1 cellular context compared by ENCODE assay signal in the genomic region with DNA sequence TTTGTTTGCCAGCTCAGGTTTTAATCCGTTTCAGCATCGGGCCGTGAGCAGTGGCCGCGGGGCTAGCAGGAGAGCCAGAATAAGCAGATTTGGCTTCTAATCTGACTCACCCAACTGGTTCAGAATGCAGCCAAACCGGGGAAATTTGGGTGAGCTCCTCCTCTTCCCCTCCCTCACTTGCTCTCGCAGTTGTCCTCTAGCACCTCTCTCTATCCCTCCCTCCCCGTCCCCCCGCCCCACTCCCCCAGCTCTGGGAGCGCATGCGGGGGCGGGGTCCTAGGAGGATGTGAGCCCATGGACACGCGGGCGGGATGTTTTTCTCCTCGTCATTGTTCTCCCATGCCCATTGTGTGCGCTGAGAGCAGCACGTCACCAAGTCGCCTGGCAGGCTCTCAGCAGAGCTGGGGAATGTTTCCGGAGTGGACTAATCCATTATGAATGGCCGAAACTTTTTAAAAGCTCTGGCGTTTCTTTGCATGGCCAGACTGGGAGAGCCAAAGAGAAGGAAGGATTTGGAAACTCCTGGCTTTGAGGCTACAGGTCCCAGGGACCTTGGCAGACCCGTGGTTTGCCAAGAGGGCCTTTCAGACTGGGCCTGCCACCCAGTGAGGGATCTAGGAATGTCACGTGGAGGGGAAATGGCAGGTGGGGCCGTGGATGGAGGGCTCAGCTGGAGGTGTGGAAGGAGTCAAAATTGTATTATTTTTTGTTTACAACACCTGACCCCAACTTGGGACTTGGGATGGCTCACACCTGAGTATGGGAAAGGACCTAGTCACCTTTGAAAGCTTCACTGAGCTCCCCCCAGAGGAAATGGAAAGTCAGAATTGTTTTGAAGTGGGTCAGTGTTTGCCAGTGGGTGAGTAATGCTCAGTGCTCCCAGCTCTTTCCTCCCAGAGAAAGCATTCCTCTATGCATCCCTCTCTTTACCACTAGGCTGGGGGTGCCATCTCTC.
A peak's percentile ranks its signal among the peaks of the same experiment; 100 is the strongest.
TF ChIP-seq lines count a peak whose summit lies in the region.

No MANE protein-coding gene starts in this region.

TF ChIP-seq in HepG2, 621 proteins besides CTCF, POLR2A, EP300 and RAD21 (continued from another document and continues in another):
- TF ChIP-seq, protein P1, sequence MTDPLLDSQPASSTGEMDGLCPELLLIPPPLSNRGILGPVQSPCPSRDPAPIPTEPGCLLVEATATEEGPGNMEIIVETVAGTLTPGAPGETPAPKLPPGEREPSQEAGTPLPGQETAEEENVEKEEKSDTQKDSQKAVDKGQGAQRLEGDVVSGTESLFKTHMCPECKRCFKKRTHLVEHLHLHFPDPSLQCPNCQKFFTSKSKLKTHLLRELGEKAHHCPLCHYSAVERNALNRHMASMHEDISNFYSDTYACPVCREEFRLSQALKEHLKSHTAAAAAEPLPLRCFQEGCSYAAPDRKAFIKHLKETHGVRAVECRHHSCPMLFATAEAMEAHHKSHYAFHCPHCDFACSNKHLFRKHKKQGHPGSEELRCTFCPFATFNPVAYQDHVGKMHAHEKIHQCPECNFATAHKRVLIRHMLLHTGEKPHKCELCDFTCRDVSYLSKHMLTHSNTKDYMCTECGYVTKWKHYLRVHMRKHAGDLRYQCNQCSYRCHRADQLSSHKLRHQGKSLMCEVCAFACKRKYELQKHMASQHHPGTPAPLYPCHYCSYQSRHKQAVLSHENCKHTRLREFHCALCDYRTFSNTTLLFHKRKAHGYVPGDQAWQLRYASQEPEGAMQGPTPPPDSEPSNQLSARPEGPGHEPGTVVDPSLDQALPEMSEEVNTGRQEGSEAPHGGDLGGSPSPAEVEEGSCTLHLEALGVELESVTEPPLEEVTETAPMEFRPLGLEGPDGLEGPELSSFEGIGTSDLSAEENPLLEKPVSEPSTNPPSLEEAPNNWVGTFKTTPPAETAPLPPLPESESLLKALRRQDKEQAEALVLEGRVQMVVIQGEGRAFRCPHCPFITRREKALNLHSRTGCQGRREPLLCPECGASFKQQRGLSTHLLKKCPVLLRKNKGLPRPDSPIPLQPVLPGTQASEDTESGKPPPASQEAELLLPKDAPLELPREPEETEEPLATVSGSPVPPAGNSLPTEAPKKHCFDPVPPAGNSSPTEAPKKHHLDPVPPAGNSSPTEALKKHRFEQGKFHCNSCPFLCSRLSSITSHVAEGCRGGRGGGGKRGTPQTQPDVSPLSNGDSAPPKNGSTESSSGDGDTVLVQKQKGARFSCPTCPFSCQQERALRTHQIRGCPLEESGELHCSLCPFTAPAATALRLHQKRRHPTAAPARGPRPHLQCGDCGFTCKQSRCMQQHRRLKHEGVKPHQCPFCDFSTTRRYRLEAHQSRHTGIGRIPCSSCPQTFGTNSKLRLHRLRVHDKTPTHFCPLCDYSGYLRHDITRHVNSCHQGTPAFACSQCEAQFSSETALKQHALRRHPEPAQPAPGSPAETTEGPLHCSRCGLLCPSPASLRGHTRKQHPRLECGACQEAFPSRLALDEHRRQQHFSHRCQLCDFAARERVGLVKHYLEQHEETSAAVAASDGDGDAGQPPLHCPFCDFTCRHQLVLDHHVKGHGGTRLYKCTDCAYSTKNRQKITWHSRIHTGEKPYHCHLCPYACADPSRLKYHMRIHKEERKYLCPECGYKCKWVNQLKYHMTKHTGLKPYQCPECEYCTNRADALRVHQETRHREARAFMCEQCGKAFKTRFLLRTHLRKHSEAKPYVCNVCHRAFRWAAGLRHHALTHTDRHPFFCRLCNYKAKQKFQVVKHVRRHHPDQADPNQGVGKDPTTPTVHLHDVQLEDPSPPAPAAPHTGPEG (CRISPR knock-in tag; IDR thresholded peaks at IDR 0.05) = peak; percentile 41; the same call in 1 of the 2 replicates
- TF ChIP-seq ZNF841 (CRISPR knock-in tag; IDR thresholded peaks at IDR 0.05; ENCODE audit: borderline replicate concordance) (no peak), ZNF484 (CRISPR knock-in tag; IDR thresholded peaks at IDR 0.05; ENCODE audit: borderline replicate concordance, low read depth) (no peak), ADNP (CRISPR knock-in tag; IDR thresholded peaks at IDR 0.05) (no peak), CREB1 (IDR thresholded peaks at IDR 0.05) (peak; percentile 40), CREB1 (CRISPR knock-in tag; IDR thresholded peaks at IDR 0.05) (no peak), AGO2 (optimal IDR thresholded peaks at IDR 0.05; ENCODE audit: low read depth, low read length) (no peak), ZNF703 (CRISPR knock-in tag; IDR thresholded peaks at IDR 0.05; ENCODE audit: borderline replicate concordance) (no peak), ZNF274 (CRISPR knock-in tag; IDR thresholded peaks at IDR 0.05) (0 out of 2 replicates have a peak, but pooled peaks have one; percentile 37), ZNF839 (CRISPR knock-in tag; IDR thresholded peaks at IDR 0.05; ENCODE audit: borderline replicate concordance) (no peak), ZBTB8A (CRISPR knock-in tag; IDR thresholded peaks at IDR 0.05; ENCODE audit: borderline replicate concordance, low read depth) (no peak), SOX13 (IDR thresholded peaks at IDR 0.05) (no peak), SOX13 (CRISPR knock-in tag; conservative IDR thresholded peaks at IDR 0.05 in 1 of 2, IDR thresholded peaks at IDR 0.05 in 1 of 2) (peak in 1 of 2 experiments; percentile 65; a peak in 2 of 4 replicates), IKZF1 (IDR thresholded peaks at IDR 0.05) (no peak), CBX5 (CRISPR knock-in tag; IDR thresholded peaks at IDR 0.05; ENCODE audit: borderline replicate concordance) (no peak), ZNF607 (CRISPR knock-in tag; IDR thresholded peaks at IDR 0.05; ENCODE audit: borderline replicate concordance) (0 out of 2 replicates have a peak, but pooled peaks have one; percentile 24), ZKSCAN8 (CRISPR knock-in tag; IDR thresholded peaks at IDR 0.05; ENCODE audit: borderline replicate concordance) (no peak), EZH2 (conservative IDR thresholded peaks at IDR 0.05; ENCODE audit: low read depth, low read length) (no peak), ZNF446 (CRISPR knock-in tag; IDR thresholded peaks at IDR 0.05) (no peak), MTA1 (CRISPR knock-in tag; IDR thresholded peaks at IDR 0.05; ENCODE audit: borderline replicate concordance) (no peak), KDM2A (CRISPR knock-in tag; IDR thresholded peaks at IDR 0.05; ENCODE audit: borderline replicate concordance, low read depth) (no peak), TP53 (CRISPR knock-in tag; conservative IDR thresholded peaks at IDR 0.05) (no peak), CHD4 (IDR thresholded peaks at IDR 0.05; ENCODE audit: borderline replicate concordance, low read length) (no peak), ZNF547 (CRISPR knock-in tag; IDR thresholded peaks at IDR 0.05) (no peak), ZIK1 (CRISPR knock-in tag; IDR thresholded peaks at IDR 0.05; ENCODE audit: borderline replicate concordance, low read depth) (no peak), EHMT2 (IDR thresholded peaks at IDR 0.05; ENCODE audit: borderline replicate concordance, low read depth, low read length) (no peak), GATA4 (IDR thresholded peaks at IDR 0.05; ENCODE audit: borderline replicate concordance, low read depth) (no peak), KLF11 (CRISPR knock-in tag; IDR thresholded peaks at IDR 0.05) (no peak), SOX6 (IDR thresholded peaks at IDR 0.05) (no peak), SOX6 (CRISPR knock-in tag; IDR thresholded peaks at IDR 0.05) (peak; percentile 67; the same call in 1 of the 2 replicates), SALL2 (CRISPR knock-in tag; IDR thresholded peaks at IDR 0.05) (no peak)
- TF ChIP-seq, protein P2, sequence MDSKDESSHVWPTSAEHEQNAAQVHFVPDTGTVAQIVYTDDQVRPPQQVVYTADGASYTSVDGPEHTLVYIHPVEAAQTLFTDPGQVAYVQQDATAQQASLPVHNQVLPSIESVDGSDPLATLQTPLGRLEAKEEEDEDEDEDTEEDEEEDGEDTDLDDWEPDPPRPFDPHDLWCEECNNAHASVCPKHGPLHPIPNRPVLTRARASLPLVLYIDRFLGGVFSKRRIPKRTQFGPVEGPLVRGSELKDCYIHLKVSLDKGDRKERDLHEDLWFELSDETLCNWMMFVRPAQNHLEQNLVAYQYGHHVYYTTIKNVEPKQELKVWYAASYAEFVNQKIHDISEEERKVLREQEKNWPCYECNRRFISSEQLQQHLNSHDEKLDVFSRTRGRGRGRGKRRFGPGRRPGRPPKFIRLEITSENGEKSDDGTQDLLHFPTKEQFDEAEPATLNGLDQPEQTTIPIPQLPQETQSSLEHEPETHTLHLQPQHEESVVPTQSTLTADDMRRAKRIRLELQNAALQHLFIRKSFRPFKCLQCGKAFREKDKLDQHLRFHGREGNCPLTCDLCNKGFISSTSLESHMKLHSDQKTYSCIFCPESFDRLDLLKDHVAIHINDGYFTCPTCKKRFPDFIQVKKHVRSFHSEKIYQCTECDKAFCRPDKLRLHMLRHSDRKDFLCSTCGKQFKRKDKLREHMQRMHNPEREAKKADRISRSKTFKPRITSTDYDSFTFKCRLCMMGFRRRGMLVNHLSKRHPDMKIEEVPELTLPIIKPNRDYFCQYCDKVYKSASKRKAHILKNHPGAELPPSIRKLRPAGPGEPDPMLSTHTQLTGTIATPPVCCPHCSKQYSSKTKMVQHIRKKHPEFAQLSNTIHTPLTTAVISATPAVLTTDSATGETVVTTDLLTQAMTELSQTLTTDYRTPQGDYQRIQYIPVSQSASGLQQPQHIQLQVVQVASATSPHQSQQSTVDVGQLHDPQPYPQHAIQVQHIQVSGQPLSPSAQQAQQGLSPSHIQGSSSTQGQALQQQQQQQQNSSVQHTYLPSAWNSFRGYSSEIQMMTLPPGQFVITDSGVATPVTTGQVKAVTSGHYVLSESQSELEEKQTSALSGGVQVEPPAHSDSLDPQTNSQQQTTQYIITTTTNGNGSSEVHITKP (CRISPR knock-in tag; IDR thresholded peaks at IDR 0.05; ENCODE audit: low read depth) = peak; percentile 81
- TF ChIP-seq, protein P3, sequence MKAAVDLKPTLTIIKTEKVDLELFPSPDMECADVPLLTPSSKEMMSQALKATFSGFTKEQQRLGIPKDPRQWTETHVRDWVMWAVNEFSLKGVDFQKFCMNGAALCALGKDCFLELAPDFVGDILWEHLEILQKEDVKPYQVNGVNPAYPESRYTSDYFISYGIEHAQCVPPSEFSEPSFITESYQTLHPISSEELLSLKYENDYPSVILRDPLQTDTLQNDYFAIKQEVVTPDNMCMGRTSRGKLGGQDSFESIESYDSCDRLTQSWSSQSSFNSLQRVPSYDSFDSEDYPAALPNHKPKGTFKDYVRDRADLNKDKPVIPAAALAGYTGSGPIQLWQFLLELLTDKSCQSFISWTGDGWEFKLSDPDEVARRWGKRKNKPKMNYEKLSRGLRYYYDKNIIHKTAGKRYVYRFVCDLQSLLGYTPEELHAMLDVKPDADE (CRISPR knock-in tag; IDR thresholded peaks at IDR 0.05) = no peak
- TF ChIP-seq, protein P4, sequence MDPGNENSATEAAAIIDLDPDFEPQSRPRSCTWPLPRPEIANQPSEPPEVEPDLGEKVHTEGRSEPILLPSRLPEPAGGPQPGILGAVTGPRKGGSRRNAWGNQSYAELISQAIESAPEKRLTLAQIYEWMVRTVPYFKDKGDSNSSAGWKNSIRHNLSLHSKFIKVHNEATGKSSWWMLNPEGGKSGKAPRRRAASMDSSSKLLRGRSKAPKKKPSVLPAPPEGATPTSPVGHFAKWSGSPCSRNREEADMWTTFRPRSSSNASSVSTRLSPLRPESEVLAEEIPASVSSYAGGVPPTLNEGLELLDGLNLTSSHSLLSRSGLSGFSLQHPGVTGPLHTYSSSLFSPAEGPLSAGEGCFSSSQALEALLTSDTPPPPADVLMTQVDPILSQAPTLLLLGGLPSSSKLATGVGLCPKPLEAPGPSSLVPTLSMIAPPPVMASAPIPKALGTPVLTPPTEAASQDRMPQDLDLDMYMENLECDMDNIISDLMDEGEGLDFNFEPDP (CRISPR knock-in tag; conservative IDR thresholded peaks at IDR 0.05) = no peak
- TF ChIP-seq, protein P5, sequence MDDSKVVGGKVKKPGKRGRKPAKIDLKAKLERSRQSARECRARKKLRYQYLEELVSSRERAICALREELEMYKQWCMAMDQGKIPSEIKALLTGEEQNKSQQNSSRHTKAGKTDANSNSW (CRISPR knock-in tag; IDR thresholded peaks at IDR 0.05; ENCODE audit: borderline replicate concordance) = no peak
- TF ChIP-seq, protein P6, sequence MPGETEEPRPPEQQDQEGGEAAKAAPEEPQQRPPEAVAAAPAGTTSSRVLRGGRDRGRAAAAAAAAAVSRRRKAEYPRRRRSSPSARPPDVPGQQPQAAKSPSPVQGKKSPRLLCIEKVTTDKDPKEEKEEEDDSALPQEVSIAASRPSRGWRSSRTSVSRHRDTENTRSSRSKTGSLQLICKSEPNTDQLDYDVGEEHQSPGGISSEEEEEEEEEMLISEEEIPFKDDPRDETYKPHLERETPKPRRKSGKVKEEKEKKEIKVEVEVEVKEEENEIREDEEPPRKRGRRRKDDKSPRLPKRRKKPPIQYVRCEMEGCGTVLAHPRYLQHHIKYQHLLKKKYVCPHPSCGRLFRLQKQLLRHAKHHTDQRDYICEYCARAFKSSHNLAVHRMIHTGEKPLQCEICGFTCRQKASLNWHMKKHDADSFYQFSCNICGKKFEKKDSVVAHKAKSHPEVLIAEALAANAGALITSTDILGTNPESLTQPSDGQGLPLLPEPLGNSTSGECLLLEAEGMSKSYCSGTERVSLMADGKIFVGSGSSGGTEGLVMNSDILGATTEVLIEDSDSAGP (CRISPR knock-in tag; IDR thresholded peaks at IDR 0.05; ENCODE audit: borderline replicate concordance) = no peak
- TF ChIP-seq, protein P7, sequence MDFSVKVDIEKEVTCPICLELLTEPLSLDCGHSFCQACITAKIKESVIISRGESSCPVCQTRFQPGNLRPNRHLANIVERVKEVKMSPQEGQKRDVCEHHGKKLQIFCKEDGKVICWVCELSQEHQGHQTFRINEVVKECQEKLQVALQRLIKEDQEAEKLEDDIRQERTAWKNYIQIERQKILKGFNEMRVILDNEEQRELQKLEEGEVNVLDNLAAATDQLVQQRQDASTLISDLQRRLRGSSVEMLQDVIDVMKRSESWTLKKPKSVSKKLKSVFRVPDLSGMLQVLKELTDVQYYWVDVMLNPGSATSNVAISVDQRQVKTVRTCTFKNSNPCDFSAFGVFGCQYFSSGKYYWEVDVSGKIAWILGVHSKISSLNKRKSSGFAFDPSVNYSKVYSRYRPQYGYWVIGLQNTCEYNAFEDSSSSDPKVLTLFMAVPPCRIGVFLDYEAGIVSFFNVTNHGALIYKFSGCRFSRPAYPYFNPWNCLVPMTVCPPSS (IDR thresholded peaks at IDR 0.05) = no peak
- TF ChIP-seq, protein P8, sequence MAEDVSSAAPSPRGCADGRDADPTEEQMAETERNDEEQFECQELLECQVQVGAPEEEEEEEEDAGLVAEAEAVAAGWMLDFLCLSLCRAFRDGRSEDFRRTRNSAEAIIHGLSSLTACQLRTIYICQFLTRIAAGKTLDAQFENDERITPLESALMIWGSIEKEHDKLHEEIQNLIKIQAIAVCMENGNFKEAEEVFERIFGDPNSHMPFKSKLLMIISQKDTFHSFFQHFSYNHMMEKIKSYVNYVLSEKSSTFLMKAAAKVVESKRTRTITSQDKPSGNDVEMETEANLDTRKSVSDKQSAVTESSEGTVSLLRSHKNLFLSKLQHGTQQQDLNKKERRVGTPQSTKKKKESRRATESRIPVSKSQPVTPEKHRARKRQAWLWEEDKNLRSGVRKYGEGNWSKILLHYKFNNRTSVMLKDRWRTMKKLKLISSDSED (CRISPR knock-in tag; IDR thresholded peaks at IDR 0.05) = no peak
